In the genomic region with DNA sequence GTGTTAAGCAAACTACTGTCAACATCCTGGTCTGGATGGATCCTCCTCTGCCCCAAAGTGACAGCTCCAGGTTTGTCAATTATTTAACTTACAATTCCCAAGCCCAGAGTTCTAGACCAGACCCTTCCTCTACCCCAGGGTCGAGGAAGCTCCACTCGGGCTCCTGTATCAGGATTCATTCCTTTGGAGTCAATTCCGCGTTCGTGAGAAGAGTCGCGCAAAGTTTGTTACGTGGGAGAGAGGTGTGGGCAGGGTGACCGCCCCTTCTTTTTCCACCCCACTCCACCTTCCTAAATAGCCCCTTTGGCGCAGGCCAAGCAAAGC, we compare ENCODE assay signal across 8 cellular contexts. TPM values are rescaled to one million over a fixed set of nuclear protein-coding genes. Genes with fewer than 3 reads are reported as not detected.
DNase-seq lines count a peak whose midpoint lies in the region; ATAC-seq and TF ChIP-seq lines count a peak whose summit lies in the region.

No MANE protein-coding gene starts in this region.

- TF ChIP-seq CTCF in astrocyte of the cerebellum (IDR thresholded peaks at IDR 0.05; ENCODE audit: low read depth, low read length, missing control alignments): no peak
- TF ChIP-seq CTCF in right lobe of liver (IDR thresholded peaks at IDR 0.05): no peak
- no peak for TF ChIP-seq CTCF in tibial artery (IDR thresholded peaks at IDR 0.05)

- peak overlapping the region; percentile 95 for H3K4me3 Mint-ChIP-seq in activated T-cell treated with anti-CD3 and anti-CD28 coated beads, Interleukin-2, amount 50 U/mL, for 24 hours

- H3K4me3 ChIP-seq in astrocyte of the cerebellum (ENCODE audit: low read depth, low read length) (peak overlapping the region; percentile 98), right lobe of liver (peak overlapping the region; percentile 77 to 96 (median 95)), tibial artery (peak overlapping the region; percentile 82 to 83)

- peaks cover 0 to 68% (median 27%) of the 10 kb centered on the region in 4 donors for H3K4me1 ChIP-seq in right lobe of liver
- peaks cover 0 to 84% (median 27%) of the 10 kb centered on the region in 4 donors for H3K4me1 ChIP-seq in tibial artery

- H3K4me1 Mint-ChIP-seq in activated T-cell treated with anti-CD3 and anti-CD28 coated beads, Interleukin-2, amount 50 U/mL, for 24 hours (ENCODE audit: low read depth): peaks cover 60% of the 10 kb centered on the region

- in situ Hi-C loops in astrocyte of the cerebellum (cut with HindIII; ENCODE audit: low sequenced_read_pairs): no loop called here

- ATAC-seq in right lobe of liver (no peak), GM18519 (IDR thresholded peaks at IDR 0.05; ENCODE audit: low FRiP score, unreplicated experiment) (no peak), GM21367 (IDR thresholded peaks at IDR 0.05; ENCODE audit: unreplicated experiment) (no peak), GM18907 (IDR thresholded peaks at IDR 0.05; ENCODE audit: unreplicated experiment) (no peak)

- H3K27ac Mint-ChIP-seq in activated T-cell treated with anti-CD3 and anti-CD28 coated beads, Interleukin-2, amount 50 U/mL, for 24 hours: peak overlapping the region; percentile 94

- 0% methylated on average over 9 of the region's 10 CpGs for WGBS in right lobe of liver (ENCODE audit: insufficient coverage, low coverage, low lambda C conversion rate, missing lambda C conversion rate)

- no peaks in the 10 kb centered on the region for H3K27me3 ChIP-seq in right lobe of liver
- H3K27me3 ChIP-seq in tibial artery: no peaks in the 10 kb centered on the region

- no peaks in the 10 kb centered on the region for H3K9me3 ChIP-seq in right lobe of liver
- H3K9me3 ChIP-seq in tibial artery: no peaks in the 10 kb centered on the region

- H3K36me3 ChIP-seq in right lobe of liver: no peaks in the 10 kb centered on the region
- peaks cover 0 to 4% (median 0%) of the 10 kb centered on the region in 3 donors for H3K36me3 ChIP-seq in tibial artery

- no peak for DNase-seq in activated T-cell treated with anti-CD3 and anti-CD28 coated beads, Interleukin-2, amount 50 U/mL, for 24 hours
- DNase-seq in activated T-cell treated with anti-CD3 and anti-CD28 coated beads for 4 hours (no peak), astrocyte of the cerebellum (ENCODE audit: low read depth) (no peak), right lobe of liver (no peak), tibial artery (no peak)

- intact Hi-C loops in right lobe of liver (cut with DNase I) (no loop called here), tibial artery (cut with DNase I; ENCODE audit: low total_unique reads) (no loop called here)

- no peaks in the 10 kb centered on the region for H3K9me3 Mint-ChIP-seq in activated T-cell treated with anti-CD3 and anti-CD28 coated beads, Interleukin-2, amount 50 U/mL, for 24 hours

- no peaks in the 10 kb centered on the region for H3K27me3 Mint-ChIP-seq in activated T-cell treated with anti-CD3 and anti-CD28 coated beads, Interleukin-2, amount 50 U/mL, for 24 hours

- peaks cover 25% of the 10 kb centered on the region for H3K36me3 Mint-ChIP-seq in activated T-cell treated with anti-CD3 and anti-CD28 coated beads, Interleukin-2, amount 50 U/mL, for 24 hours (ENCODE audit: low read depth)

- no peak for TF ChIP-seq POLR2A in right lobe of liver (IDR thresholded peaks at IDR 0.05)

- H3K27ac ChIP-seq in right lobe of liver (peak overlapping the region; percentile 25 to 68 (median 51)), tibial artery (peak overlapping the region; percentile 75 to 77)

RNA-seq across cellular contexts. Expression of gene SEL1L, which starts 0.5 kb away (rescaled TPM):
- 100 to 1,000 TPM in 4 of 6 experiments, 10 to 100 TPM in 2; 60.7 to 146 (median 123) TPM for total RNA-seq in right lobe of liver
